In genomic region chr15:51737538-51738305, GRCh38 we compare ENCODE assay signal across 8 cellular contexts. TPM values are rescaled to one million over a fixed set of nuclear protein-coding genes. Genes with fewer than 3 reads are reported as not detected.
DNase-seq lines count a peak whose midpoint lies in the region; ATAC-seq and TF ChIP-seq lines count a peak whose summit lies in the region.

Gene LYSMD2 (minus strand): TSS chr15:51737655. CDS start chr15:51737622, 33 bp downstream.

- intact Hi-C loops in mucosa of descending colon (cut with DNase I, micrococcal nuclease), result no loop called here

- no peaks in the 10 kb centered on the region for H3K36me3 ChIP-seq in mucosa of descending colon (ENCODE audit: low read depth)

- no peaks in the 10 kb centered on the region for H3K9me3 ChIP-seq in mucosa of descending colon

- peak; percentile 35 for DNase-seq in NCI-H2196 (lab: John Stamatoyannopoulos, UW; ENCODE audit: unreplicated experiment)
- no peak for DNase-seq in NCI-H2196 treated with DMSO at 0.1 percent for 48 hours (lab: John Stamatoyannopoulos, UW; ENCODE audit: unreplicated experiment)
- peak; percentile 39 for DNase-seq in NCI-H774 (lab: John Stamatoyannopoulos, UW)
- DNase-seq in activated T-cell treated with anti-CD3 and anti-CD28 coated beads for 1 hour (ENCODE audit: low read depth), result peak; percentile 64
- peak; percentile 51 for DNase-seq in epithelial cell of esophagus (ENCODE audit: low read depth)
- peak; percentile 79 to 88 (median 85) for DNase-seq in mucosa of descending colon
- peak; percentile 75 for DNase-seq in stimulated activated CD8-positive, alpha-beta memory T cell treated with anti-CD3 and anti-CD28 coated beads, Interleukin-4, amount 100 ng/mL, for 48 hours

- ATAC-seq in HG02884 (IDR thresholded peaks at IDR 0.05; ENCODE audit: unreplicated experiment) (peak; percentile 38), mucosa of descending colon (peak; percentile 88)

- H3K4me1 ChIP-seq in mucosa of descending colon (ENCODE audit: low read depth), result peaks cover 6% of the 10 kb centered on the region

- H3K4me3 ChIP-seq in epithelial cell of esophagus (ENCODE audit: low read length) (peak within 1 kb of the TSS; percentile 49), mucosa of descending colon (peak within 1 kb of the TSS; percentile 47)

- no peak for TF ChIP-seq CTCF in epithelial cell of esophagus (IDR thresholded peaks at IDR 0.05; ENCODE audit: insufficient read depth, low read depth, low read length, missing control alignments)
- TF ChIP-seq CTCF in mucosa of descending colon (IDR thresholded peaks at IDR 0.05), result no peak

RNA-seq across cellular contexts. Expression of gene LYSMD2, which starts in this region (rescaled TPM):
- 10 to 100 TPM in 1 of 3 donors, 1 to 10 TPM in 2; 3.8 to 12.8 (median 7.3) TPM for total RNA-seq in mucosa of descending colon
